ENCODE assay signal across 28 cellular contexts in the genomic region with DNA sequence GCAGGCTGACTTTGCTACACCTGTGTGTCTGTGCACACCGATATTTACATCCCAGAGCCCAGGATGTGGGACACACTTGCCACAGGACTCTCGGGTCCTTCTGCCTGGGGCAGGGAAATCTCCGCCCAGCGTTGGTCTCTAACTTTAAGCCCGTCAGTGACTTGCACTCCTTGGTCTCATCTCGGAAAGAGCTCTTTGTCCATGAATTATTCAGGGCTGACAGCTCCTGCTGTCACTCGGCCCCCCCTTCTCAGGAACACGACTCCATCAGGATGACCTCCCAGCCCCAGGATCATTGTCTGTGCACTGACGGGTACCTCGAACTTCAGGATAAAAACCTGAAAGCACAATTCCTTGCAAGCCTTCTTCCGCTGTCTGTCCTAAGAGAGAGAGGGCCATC.
"Had no signal": no experiment of that assay in that cellular context is flagged by ENCODE, and none has a peak within 500 bp of the region (broad histone marks: within the 10 kb centered on the region; RNA-seq: fewer than 3 reads in every experiment).

No MANE protein-coding gene starts in this region.

- H3K9me3 Mint-ChIP-seq: immature natural killer cell; mesothelial cell of epicardium; natural killer cell treated with Interleukin-12 subunit alpha and Interleukin-12 subunit beta and Interleukin-15 and Interleukin-18, amount 100 ng/mL, for 72 hours; neural crest cell; stimulated activated effector memory CD8-positive, alpha-beta T cell treated with anti-CD3 and anti-CD28 coated beads, Interleukin-12 subunit alpha, Interleukin-12 subunit beta, amount 100 ng/mL, for 72 hours; stimulated activated naive CD8-positive, alpha-beta T cell treated with anti-CD3 and anti-CD28 coated beads, Interleukin-15, amount 100 ng/mL, for 72 hours; type B pancreatic cell had no signal

- DNase-seq: heart left ventricle; hypothalamus; immature natural killer cell; kidney; left colon; left ventricle myocardium inferior; mesendoderm; naive thymus-derived CD4-positive, alpha-beta T cell; pancreas; posterior cingulate gyrus; retina; right cardiac atrium; sigmoid colon; small intestine; spleen; stimulated activated CD4-positive, alpha-beta T cell treated with anti-CD3 and anti-CD28 coated beads, Interleukin-4, amount 100 ng/mL, for 24 hours; stimulated activated naive CD4-positive, alpha-beta T cell; stimulated activated naive CD8-positive, alpha-beta T cell treated with anti-CD3 and anti-CD28 coated beads, Interleukin-15, amount 100 ng/mL, for 72 hours; substantia nigra; uterus had no signal

- H3K4me3 ChIP-seq: heart left ventricle, left ventricle myocardium inferior, lung, pancreas, prostate gland, sigmoid colon, spleen, tibial nerve, uterus had no signal

- H3K4me3 Mint-ChIP-seq: immature natural killer cell; mesothelial cell of epicardium; naive thymus-derived CD4-positive, alpha-beta T cell; natural killer cell treated with Interleukin-12 subunit alpha and Interleukin-12 subunit beta and Interleukin-15 and Interleukin-18, amount 100 ng/mL, for 72 hours; neural crest cell; stimulated activated effector memory CD8-positive, alpha-beta T cell treated with anti-CD3 and anti-CD28 coated beads, Interleukin-12 subunit alpha, Interleukin-12 subunit beta, amount 100 ng/mL, for 72 hours; stimulated activated naive CD8-positive, alpha-beta T cell treated with anti-CD3 and anti-CD28 coated beads, Interleukin-15, amount 100 ng/mL, for 72 hours; type B pancreatic cell had no signal

- H3K36me3 Mint-ChIP-seq: immature natural killer cell; mesothelial cell of epicardium; natural killer cell treated with Interleukin-12 subunit alpha and Interleukin-12 subunit beta and Interleukin-15 and Interleukin-18, amount 100 ng/mL, for 72 hours; stimulated activated effector memory CD8-positive, alpha-beta T cell treated with anti-CD3 and anti-CD28 coated beads, Interleukin-12 subunit alpha, Interleukin-12 subunit beta, amount 100 ng/mL, for 72 hours; type B pancreatic cell had no signal

- H3K27ac ChIP-seq: heart left ventricle, left ventricle myocardium inferior, pancreas, prostate gland, sigmoid colon, spleen, tibial nerve, uterus had no signal

- ATAC-seq: heart left ventricle; left colon; naive thymus-derived CD4-positive, alpha-beta T cell; pancreas; right cardiac atrium; stimulated activated naive CD8-positive, alpha-beta T cell treated with anti-CD3 and anti-CD28 coated beads, Interleukin-15, amount 100 ng/mL, for 72 hours had no signal

- H3K27ac Mint-ChIP-seq: mesothelial cell of epicardium; naive thymus-derived CD4-positive, alpha-beta T cell; natural killer cell treated with Interleukin-12 subunit alpha and Interleukin-12 subunit beta and Interleukin-15 and Interleukin-18, amount 100 ng/mL, for 72 hours; stimulated activated effector memory CD8-positive, alpha-beta T cell treated with anti-CD3 and anti-CD28 coated beads, Interleukin-12 subunit alpha, Interleukin-12 subunit beta, amount 100 ng/mL, for 72 hours; stimulated activated naive CD8-positive, alpha-beta T cell treated with anti-CD3 and anti-CD28 coated beads, Interleukin-15, amount 100 ng/mL, for 72 hours; type B pancreatic cell had no signal

- H3K27me3 ChIP-seq: pancreas, uterus had no signal

- H3K9me3 ChIP-seq: heart left ventricle, left ventricle myocardium inferior, pancreas, prostate gland, sigmoid colon, spleen, tibial nerve, uterus had no signal

- H3K36me3 ChIP-seq: heart left ventricle, left ventricle myocardium inferior, pancreas, prostate gland, sigmoid colon, spleen, tibial nerve, uterus had no signal

- H3K4me1 Mint-ChIP-seq: immature natural killer cell; stimulated activated effector memory CD8-positive, alpha-beta T cell treated with anti-CD3 and anti-CD28 coated beads, Interleukin-12 subunit alpha, Interleukin-12 subunit beta, amount 100 ng/mL, for 72 hours; stimulated activated naive CD8-positive, alpha-beta T cell treated with anti-CD3 and anti-CD28 coated beads, Interleukin-15, amount 100 ng/mL, for 72 hours had no signal

- H3K4me1 ChIP-seq: pancreas, prostate gland, sigmoid colon, spleen, tibial nerve, uterus had no signal
